Comparison of ENCODE assay signal across 1 cellular context in the genomic region with DNA sequence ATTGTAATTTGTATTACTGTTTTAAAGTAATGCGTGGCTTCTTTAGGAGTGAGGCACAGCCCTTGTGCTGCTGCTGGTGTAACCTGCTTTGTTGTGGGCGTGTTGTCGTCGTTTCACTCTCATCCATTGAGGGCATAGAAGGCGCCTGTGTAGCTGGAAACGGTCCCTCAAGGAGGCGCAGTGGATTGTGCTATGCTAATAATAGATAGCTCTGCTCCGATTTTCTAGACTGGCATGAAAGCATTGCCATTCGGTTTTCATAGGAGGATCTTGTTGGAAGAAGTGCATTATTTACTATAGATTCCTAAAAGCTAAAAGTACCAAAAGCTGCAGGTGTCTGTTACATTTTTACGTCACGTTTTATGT.
TF ChIP-seq lines count a peak whose summit lies in the region.

No MANE protein-coding gene starts in this region.

TF ChIP-seq in GM23338, 12 proteins besides CTCF, POLR2A, EP300 and RAD21 (continued from another document):
- TF ChIP-seq ZNF331 (CRISPR knock-in tag; IDR thresholded peaks at IDR 0.05; ENCODE audit: low read depth) (no peak), EZH2phosphoT487 (IDR thresholded peaks at IDR 0.05; ENCODE audit: unreplicated experiment) (no peak), STAT1 (IDR thresholded peaks at IDR 0.05; ENCODE audit: unreplicated experiment) (no peak), ZNF114 (CRISPR knock-in tag; IDR thresholded peaks at IDR 0.05) (no peak), NANOG (IDR thresholded peaks at IDR 0.05; ENCODE audit: borderline replicate concordance) (no peak), CREB1 (CRISPR knock-in tag; IDR thresholded peaks at IDR 0.05; ENCODE audit: low read depth) (no peak), JUNB (IDR thresholded peaks at IDR 0.05; ENCODE audit: unreplicated experiment) (no peak)
- TF ChIP-seq, protein P1, sequence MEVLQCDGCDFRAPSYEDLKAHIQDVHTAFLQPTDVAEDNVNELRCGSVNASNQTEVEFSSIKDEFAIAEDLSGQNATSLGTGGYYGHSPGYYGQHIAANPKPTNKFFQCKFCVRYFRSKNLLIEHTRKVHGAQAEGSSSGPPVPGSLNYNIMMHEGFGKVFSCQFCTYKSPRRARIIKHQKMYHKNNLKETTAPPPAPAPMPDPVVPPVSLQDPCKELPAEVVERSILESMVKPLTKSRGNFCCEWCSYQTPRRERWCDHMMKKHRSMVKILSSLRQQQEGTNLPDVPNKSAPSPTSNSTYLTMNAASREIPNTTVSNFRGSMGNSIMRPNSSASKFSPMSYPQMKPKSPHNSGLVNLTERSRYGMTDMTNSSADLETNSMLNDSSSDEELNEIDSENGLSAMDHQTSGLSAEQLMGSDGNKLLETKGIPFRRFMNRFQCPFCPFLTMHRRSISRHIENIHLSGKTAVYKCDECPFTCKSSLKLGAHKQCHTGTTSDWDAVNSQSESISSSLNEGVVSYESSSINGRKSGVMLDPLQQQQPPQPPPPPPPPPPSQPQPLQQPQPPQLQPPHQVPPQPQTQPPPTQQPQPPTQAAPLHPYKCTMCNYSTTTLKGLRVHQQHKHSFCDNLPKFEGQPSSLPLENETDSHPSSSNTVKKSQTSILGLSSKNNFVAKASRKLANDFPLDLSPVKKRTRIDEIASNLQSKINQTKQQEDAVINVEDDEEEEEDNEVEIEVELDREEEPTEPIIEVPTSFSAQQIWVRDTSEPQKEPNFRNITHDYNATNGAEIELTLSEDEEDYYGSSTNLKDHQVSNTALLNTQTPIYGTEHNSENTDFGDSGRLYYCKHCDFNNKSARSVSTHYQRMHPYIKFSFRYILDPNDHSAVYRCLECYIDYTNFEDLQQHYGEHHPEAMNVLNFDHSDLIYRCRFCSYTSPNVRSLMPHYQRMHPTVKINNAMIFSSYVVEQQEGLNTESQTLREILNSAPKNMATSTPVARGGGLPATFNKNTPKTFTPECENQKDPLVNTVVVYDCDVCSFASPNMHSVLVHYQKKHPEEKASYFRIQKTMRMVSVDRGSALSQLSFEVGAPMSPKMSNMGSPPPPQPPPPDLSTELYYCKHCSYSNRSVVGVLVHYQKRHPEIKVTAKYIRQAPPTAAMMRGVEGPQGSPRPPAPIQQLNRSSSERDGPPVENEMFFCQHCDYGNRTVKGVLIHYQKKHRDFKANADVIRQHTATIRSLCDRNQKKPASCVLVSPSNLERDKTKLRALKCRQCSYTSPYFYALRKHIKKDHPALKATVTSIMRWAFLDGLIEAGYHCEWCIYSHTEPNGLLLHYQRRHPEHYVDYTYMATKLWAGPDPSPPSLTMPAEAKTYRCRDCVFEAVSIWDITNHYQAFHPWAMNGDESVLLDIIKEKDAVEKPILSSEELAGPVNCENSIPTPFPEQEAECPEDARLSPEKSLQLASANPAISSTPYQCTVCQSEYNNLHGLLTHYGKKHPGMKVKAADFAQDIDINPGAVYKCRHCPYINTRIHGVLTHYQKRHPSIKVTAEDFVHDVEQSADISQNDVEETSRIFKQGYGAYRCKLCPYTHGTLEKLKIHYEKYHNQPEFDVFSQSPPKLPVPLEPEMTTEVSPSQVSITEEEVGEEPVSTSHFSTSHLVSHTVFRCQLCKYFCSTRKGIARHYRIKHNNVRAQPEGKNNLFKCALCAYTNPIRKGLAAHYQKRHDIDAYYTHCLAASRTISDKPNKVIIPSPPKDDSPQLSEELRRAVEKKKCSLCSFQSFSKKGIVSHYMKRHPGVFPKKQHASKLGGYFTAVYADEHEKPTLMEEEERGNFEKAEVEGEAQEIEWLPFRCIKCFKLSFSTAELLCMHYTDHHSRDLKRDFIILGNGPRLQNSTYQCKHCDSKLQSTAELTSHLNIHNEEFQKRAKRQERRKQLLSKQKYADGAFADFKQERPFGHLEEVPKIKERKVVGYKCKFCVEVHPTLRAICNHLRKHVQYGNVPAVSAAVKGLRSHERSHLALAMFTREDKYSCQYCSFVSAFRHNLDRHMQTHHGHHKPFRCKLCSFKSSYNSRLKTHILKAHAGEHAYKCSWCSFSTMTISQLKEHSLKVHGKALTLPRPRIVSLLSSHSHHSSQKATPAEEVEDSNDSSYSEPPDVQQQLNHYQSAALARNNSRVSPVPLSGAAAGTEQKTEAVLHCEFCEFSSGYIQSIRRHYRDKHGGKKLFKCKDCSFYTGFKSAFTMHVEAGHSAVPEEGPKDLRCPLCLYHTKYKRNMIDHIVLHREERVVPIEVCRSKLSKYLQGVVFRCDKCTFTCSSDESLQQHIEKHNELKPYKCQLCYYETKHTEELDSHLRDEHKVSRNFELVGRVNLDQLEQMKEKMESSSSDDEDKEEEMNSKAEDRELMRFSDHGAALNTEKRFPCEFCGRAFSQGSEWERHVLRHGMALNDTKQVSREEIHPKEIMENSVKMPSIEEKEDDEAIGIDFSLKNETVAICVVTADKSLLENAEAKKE (CRISPR knock-in tag; IDR thresholded peaks at IDR 0.05), result no peak
- TF ChIP-seq, protein P2, sequence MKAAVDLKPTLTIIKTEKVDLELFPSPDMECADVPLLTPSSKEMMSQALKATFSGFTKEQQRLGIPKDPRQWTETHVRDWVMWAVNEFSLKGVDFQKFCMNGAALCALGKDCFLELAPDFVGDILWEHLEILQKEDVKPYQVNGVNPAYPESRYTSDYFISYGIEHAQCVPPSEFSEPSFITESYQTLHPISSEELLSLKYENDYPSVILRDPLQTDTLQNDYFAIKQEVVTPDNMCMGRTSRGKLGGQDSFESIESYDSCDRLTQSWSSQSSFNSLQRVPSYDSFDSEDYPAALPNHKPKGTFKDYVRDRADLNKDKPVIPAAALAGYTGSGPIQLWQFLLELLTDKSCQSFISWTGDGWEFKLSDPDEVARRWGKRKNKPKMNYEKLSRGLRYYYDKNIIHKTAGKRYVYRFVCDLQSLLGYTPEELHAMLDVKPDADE (IDR thresholded peaks at IDR 0.05), result no peak
